In the genomic region with DNA sequence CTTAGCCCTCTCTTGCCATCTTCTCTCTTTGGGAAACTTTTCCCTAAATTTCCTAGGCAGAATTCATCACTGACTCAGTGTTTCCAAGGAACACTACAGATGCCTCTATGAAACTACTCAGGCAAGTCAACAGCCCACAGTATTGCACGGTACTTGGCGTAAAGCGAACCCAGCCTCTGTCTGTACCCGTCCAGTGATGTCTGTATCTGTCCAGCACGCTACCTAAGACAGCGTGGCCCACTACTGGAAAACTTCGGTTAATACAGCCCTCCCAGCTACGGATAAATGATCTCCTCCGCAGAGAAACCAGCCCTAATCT, we compare ENCODE assay signal across 8 cellular contexts. TPM values are rescaled to one million over a fixed set of nuclear protein-coding genes. Genes with fewer than 3 reads are reported as not detected.
DNase-seq lines count a peak whose midpoint lies in the region; ATAC-seq and TF ChIP-seq lines count a peak whose summit lies in the region.

No MANE protein-coding gene starts in this region.

- no peak for TF ChIP-seq RAD21 in Ishikawa (IDR thresholded peaks at IDR 0.05; ENCODE audit: low read depth)

- H3K27ac ChIP-seq in brain microvascular endothelial cell (peak overlapping the region; percentile 47), thoracic aorta (peak overlapping the region; percentile 73 to 88)

- peak overlapping the region; percentile 91 for H3K4me3 ChIP-seq in BE2C (ENCODE audit: low read depth, low read length)
- peak overlapping the region; percentile 100 for H3K4me3 ChIP-seq in brain microvascular endothelial cell (ENCODE audit: low read depth, low read length)
- peak overlapping the region; percentile 92 for H3K4me3 ChIP-seq in thoracic aorta

- peaks cover 4% of the 10 kb centered on the region; the same call in 1 of the 2 replicates for H3K36me3 ChIP-seq in BE2C
- peaks cover 2% of the 10 kb centered on the region for H3K36me3 ChIP-seq in brain microvascular endothelial cell (replicated peaks)
- no peaks in the 10 kb centered on the region for H3K36me3 ChIP-seq in thoracic aorta

- TF ChIP-seq CTCF in BE2C (IDR thresholded peaks at IDR 0.05; ENCODE audit: low read depth, low read length) (no peak), brain microvascular endothelial cell (IDR thresholded peaks at IDR 0.05; ENCODE audit: low read depth, low read length, missing control alignments) (peak; percentile 22), thoracic aorta (IDR thresholded peaks at IDR 0.05) (no peak)

- H3K4me1 ChIP-seq in BE2C (peaks cover 3% of the 10 kb centered on the region), thoracic aorta (ENCODE audit: control insufficient read depth in 1 of 2, low read depth in 2 of 2) (peaks cover 3 to 18% of the 10 kb centered on the region in 2 donors)

- H3K9me3 ChIP-seq in BE2C (no peaks in the 10 kb centered on the region), thoracic aorta (no peaks in the 10 kb centered on the region)

- H3K27me3 ChIP-seq in BE2C (no peaks in the 10 kb centered on the region), brain microvascular endothelial cell (replicated peaks) (no peaks in the 10 kb centered on the region), thoracic aorta (replicated peaks; ENCODE audit: insufficient read depth) (no peaks in the 10 kb centered on the region)

- no peak for TF ChIP-seq EP300 in Ishikawa (IDR thresholded peaks at IDR 0.05; ENCODE audit: borderline replicate concordance)

- in situ Hi-C loops in brain microvascular endothelial cell (cut with HindIII; ENCODE audit: low pct_ligation_motif_present, low sequenced_read_pairs) = no loop called here

- ATAC-seq in GM21381 (IDR thresholded peaks at IDR 0.05; ENCODE audit: unreplicated experiment) (peak; percentile 26), left lobe of liver (peak; percentile 19), thoracic aorta (ENCODE audit: insufficient number of reproducible peaks, low FRiP score, low read depth) (peak; percentile 22), HG03139 (IDR thresholded peaks at IDR 0.05; ENCODE audit: unreplicated experiment) (no peak)

- DNase-seq in BE2C = no peak
- DNase-seq in brain microvascular endothelial cell = peak; percentile 24
- no peak for DNase-seq in left lobe of liver (ENCODE audit: low spot score)
- DNase-seq in thoracic aorta (ENCODE audit: low spot score) = no peak
- no peak for DNase-seq in anterior cingulate cortex (lab: John Stamatoyannopoulos, UW)

TF ChIP-seq in Ishikawa, 13 proteins besides CTCF, POLR2A, EP300 and RAD21:
- TF ChIP-seq YY1 (IDR thresholded peaks at IDR 0.05; ENCODE audit: low read depth) = no peak
- TF ChIP-seq TAF1 (IDR thresholded peaks at IDR 0.05; ENCODE audit: low read depth) = no peak
- TF ChIP-seq REST (IDR thresholded peaks at IDR 0.05; ENCODE audit: low read depth) = peak; percentile 28; the same call in 1 of the 2 replicates
- no peak for TF ChIP-seq FOXM1 (IDR thresholded peaks at IDR 0.05; ENCODE audit: borderline replicate concordance, low read depth)

RNA-seq across cellular contexts. Expression of gene SKIC8, which starts 0.5 kb away (rescaled TPM):
- 81.0 TPM for polyA plus RNA-seq in BE2C (2012; ENCODE audit: insufficient read depth, insufficient read length, low read depth)
- total RNA-seq in left lobe of liver = 22.1 TPM
- 10 to 100 TPM; 41.6 to 74.2 TPM for total RNA-seq in thoracic aorta

RNA-seq across cellular contexts. Expression of gene DNAJA4, which starts 34.6 kb away (rescaled TPM):
- 5.6 TPM for polyA plus RNA-seq in BE2C (2012; ENCODE audit: insufficient read depth, insufficient read length, low read depth)
- total RNA-seq in left lobe of liver (0.86 TPM), thoracic aorta (10 to 100 TPM; 27.2 to 28.9 TPM)

RNA-seq across cellular contexts. Expression of gene CRABP1, which starts 41.2 kb away (rescaled TPM):
- 28.6 TPM for polyA plus RNA-seq in BE2C (2012; ENCODE audit: insufficient read depth, insufficient read length, low read depth)
- 0.40 TPM for total RNA-seq in left lobe of liver
- 1 to 10 TPM in 1 of 2 donors, not detected in 1; 5.1 TPM for total RNA-seq in thoracic aorta

Comparison
In these comparisons a context has a peak if more than half of its experiments do, and no peak if none do; other contexts are left out.
1. RNA of gene DNAJA4, which starts 34.6 kb away (total RNA-seq): 27.2 to 28.9 TPM in thoracic aorta; 0.86 TPM in left lobe of liver (single experiment); every median in the first group is over 10 times any median in the second.
2. Peak in every context shown above with its lines, with median percentiles within 50 percentile points of each other: H3K4me3 ChIP-seq.